In genomic region chr13:86660090-86660489, GRCh38 we compare ENCODE assay signal across 23 cellular contexts.
"Had no signal": no experiment of that assay in that cellular context is flagged by ENCODE, and none has a peak within 500 bp of the region (broad histone marks: within the 10 kb centered on the region; RNA-seq: fewer than 3 reads in every experiment).

No MANE protein-coding gene starts in this region.

- H3K4me3 ChIP-seq: colonic mucosa, esophagus squamous epithelium, gastrocnemius medialis, heart right ventricle, left lung, lower lobe of right lung, mucosa of descending colon had no signal

- H3K4me1 ChIP-seq: colonic mucosa, esophagus squamous epithelium, gastrocnemius medialis, heart right ventricle, left lung, lower lobe of right lung had no signal

- ATAC-seq: effector memory CD8-positive, alpha-beta T cell; esophagus mucosa; gastrocnemius medialis; heart right ventricle; left cardiac atrium; left lung; left ventricle myocardium superior; lower lobe of right lung; mucosa of descending colon had no signal

- DNase-seq: colonic mucosa; cortex of kidney; effector CD8-positive, alpha-beta T cell; effector memory CD8-positive, alpha-beta T cell; endodermal cell; erythroblast; esophagus squamous epithelium; foreskin fibroblast; foreskin melanocyte; gastrocnemius medialis; glutamatergic neuron; head of caudate nucleus; heart right ventricle; hippocampal formation; left cardiac atrium; left ventricle myocardium superior; lower lobe of right lung; mesenchymal stem cell; mucosa of descending colon; naive B cell had no signal

- H3K36me3 ChIP-seq: colonic mucosa, esophagus squamous epithelium, gastrocnemius medialis, heart right ventricle, left lung, lower lobe of right lung had no signal

- H3K27ac ChIP-seq: colonic mucosa, epithelial cell of prostate, esophagus squamous epithelium, gastrocnemius medialis, heart right ventricle, left lung, lower lobe of right lung had no signal

- H3K27me3 ChIP-seq: colonic mucosa, esophagus squamous epithelium, gastrocnemius medialis, heart right ventricle, left lung had no signal

- H3K9me3 ChIP-seq: colonic mucosa, gastrocnemius medialis had no signal
